Comparison of ENCODE assay signal across 1 cellular context in the genomic region with DNA sequence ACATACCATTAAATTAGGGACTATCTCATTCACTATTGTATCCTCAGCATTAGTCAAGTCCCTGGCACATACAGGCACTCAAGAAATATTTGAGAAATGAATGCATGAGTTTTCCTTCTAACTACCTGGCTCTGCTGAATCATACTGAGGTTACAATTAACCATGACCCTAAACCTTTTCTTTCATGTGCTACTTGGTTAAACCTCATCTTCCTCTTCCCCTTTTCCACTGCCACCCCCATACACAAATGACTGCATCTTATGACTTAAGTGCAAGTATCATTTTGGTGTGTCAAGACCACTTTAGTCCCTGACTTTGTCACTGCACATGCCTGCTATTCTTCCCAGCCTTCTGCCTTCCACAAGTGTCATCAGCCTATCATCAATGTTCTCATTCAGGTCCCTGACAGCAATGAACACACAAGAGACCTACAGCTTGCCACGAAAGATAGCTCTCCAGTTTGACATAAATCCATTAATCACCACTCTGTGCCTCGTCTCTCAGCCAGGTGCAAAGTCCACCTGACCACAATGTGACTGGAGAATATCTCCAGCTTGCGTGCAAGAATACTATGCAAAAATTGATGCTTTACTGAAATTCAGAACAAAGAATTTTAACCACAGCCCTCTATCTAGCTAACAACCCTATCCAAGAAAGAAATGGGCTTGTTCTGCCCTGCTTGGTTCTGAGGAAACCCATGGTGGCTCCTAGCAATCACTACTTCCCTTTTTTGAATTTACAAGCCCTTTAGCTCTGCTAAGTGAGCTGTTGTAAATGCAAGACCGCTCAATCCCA.
TF ChIP-seq lines count a peak whose summit lies in the region.

No MANE protein-coding gene starts in this region.

TF ChIP-seq in HepG2, 621 proteins besides CTCF, POLR2A, EP300 and RAD21 (continued from another document):
- TF ChIP-seq, protein P1, sequence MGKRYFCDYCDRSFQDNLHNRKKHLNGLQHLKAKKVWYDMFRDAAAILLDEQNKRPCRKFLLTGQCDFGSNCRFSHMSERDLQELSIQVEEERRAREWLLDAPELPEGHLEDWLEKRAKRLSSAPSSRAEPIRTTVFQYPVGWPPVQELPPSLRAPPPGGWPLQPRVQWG (CRISPR knock-in tag; IDR thresholded peaks at IDR 0.05; ENCODE audit: borderline replicate concordance, low read depth): no peak
- TF ChIP-seq CHD4 (IDR thresholded peaks at IDR 0.05; ENCODE audit: borderline replicate concordance, low read length): peak; percentile 29; the same call in 1 of the 2 replicates
- TF ChIP-seq MAX (IDR thresholded peaks at IDR 0.05): peak; percentile 32; the same call in 1 of the 2 replicates
- TF ChIP-seq, protein P2, sequence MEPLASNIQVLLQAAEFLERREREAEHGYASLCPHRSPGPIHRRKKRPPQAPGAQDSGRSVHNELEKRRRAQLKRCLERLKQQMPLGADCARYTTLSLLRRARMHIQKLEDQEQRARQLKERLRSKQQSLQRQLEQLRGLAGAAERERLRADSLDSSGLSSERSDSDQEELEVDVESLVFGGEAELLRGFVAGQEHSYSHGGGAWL (CRISPR knock-in tag; IDR thresholded peaks at IDR 0.05): no peak
- TF ChIP-seq ETV6 (CRISPR knock-in tag; conservative IDR thresholded peaks at IDR 0.05): no peak
- TF ChIP-seq ZNF558 (CRISPR knock-in tag; IDR thresholded peaks at IDR 0.05; ENCODE audit: borderline replicate concordance): no peak
- TF ChIP-seq JUNB (CRISPR knock-in tag; IDR thresholded peaks at IDR 0.05; ENCODE audit: borderline replicate concordance): no peak
- peak; percentile 46 for TF ChIP-seq GATAD2A (CRISPR knock-in tag; IDR thresholded peaks at IDR 0.05)
- no peak for TF ChIP-seq PHF21A (CRISPR knock-in tag; IDR thresholded peaks at IDR 0.05)
- peak; percentile 90; the same call in 1 of the 2 replicates for TF ChIP-seq MEIS1 (CRISPR knock-in tag; IDR thresholded peaks at IDR 0.05; ENCODE audit: borderline replicate concordance)
- TF ChIP-seq ZNF317 (CRISPR knock-in tag; IDR thresholded peaks at IDR 0.05): peak; percentile 57; the same call in 1 of the 2 replicates
TF ChIP-seq in HepG2: peak in this region for 28.
